1 cellular context compared by ENCODE assay signal in the genomic region with DNA sequence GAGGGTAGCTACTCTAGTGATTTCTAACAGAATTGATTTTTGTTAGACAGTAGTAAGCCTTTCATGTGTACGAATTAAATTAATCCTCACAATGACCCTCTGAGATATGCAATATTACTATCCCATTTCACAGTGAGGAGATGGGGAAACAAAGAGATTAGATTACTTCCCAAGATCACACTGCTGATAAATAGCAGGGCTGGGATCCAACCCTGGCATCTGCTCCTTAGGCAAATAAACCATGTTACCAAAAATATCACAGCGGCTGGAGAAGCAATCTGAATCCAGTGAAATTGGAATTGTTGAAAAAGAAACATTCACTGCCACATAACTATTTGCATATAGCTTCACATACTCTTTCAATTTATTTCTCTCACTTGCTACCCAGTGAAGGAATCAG.
TF ChIP-seq lines count a peak whose summit lies in the region.

No MANE protein-coding gene starts in this region.

TF ChIP-seq in IMR-90, 13 proteins besides CTCF, POLR2A, EP300 and RAD21:
- TF ChIP-seq, protein P1, sequence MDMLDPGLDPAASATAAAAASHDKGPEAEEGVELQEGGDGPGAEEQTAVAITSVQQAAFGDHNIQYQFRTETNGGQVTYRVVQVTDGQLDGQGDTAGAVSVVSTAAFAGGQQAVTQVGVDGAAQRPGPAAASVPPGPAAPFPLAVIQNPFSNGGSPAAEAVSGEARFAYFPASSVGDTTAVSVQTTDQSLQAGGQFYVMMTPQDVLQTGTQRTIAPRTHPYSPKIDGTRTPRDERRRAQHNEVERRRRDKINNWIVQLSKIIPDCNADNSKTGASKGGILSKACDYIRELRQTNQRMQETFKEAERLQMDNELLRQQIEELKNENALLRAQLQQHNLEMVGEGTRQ (IDR thresholded peaks at IDR 0.05; ENCODE audit: low read depth, low read length) = no peak
- TF ChIP-seq RCOR1 (IDR thresholded peaks at IDR 0.05; ENCODE audit: insufficient replicate concordance, low read length) (no peak), BHLHE40 (IDR thresholded peaks at IDR 0.05; ENCODE audit: low read depth, low read length) (no peak), MXI1 (IDR thresholded peaks at IDR 0.05; ENCODE audit: borderline replicate concordance, low read depth, low read length) (no peak), MAZ (IDR thresholded peaks at IDR 0.05; ENCODE audit: borderline replicate concordance, low read depth, low read length) (no peak), RFX5 (IDR thresholded peaks at IDR 0.05; ENCODE audit: low read depth, low read length) (no peak), CEBPB (IDR thresholded peaks at IDR 0.05; ENCODE audit: low read depth, low read length) (no peak), NFE2L2 (IDR thresholded peaks at IDR 0.05; ENCODE audit: low read depth, low read length) (no peak), CHD1 (IDR thresholded peaks at IDR 0.05; ENCODE audit: low read depth, low read length) (no peak), FOS (IDR thresholded peaks at IDR 0.05; ENCODE audit: low read depth, low read length) (no peak), MAFK (IDR thresholded peaks at IDR 0.05; ENCODE audit: low read depth, low read length) (no peak), SMC3 (IDR thresholded peaks at IDR 0.05; ENCODE audit: low read depth, low read length) (no peak)
- TF ChIP-seq, protein P2, sequence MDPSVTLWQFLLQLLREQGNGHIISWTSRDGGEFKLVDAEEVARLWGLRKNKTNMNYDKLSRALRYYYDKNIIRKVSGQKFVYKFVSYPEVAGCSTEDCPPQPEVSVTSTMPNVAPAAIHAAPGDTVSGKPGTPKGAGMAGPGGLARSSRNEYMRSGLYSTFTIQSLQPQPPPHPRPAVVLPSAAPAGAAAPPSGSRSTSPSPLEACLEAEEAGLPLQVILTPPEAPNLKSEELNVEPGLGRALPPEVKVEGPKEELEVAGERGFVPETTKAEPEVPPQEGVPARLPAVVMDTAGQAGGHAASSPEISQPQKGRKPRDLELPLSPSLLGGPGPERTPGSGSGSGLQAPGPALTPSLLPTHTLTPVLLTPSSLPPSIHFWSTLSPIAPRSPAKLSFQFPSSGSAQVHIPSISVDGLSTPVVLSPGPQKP (IDR thresholded peaks at IDR 0.05; ENCODE audit: borderline replicate concordance, low read depth, low read length) = no peak
